Comparison of ENCODE assay signal across 12 cellular contexts in genomic region chr10:110883924-110884323, GRCh38. TPM values are rescaled to one million over a fixed set of nuclear protein-coding genes. Genes with fewer than 3 reads are reported as not detected.
DNase-seq lines count a peak whose midpoint lies in the region; ATAC-seq, FAIRE-seq and TF ChIP-seq lines count a peak whose summit lies in the region.
"Had no signal": no experiment of that assay in that cellular context is flagged by ENCODE, and none has a peak within 500 bp of the region (broad histone marks: within the 10 kb centered on the region; RNA-seq: fewer than 3 reads in every experiment).

No MANE protein-coding gene starts in this region.

- H3K27me3 ChIP-seq in PC-3 (ENCODE audit: low read length) (no peaks in the 10 kb centered on the region), parathyroid adenoma (ENCODE audit: control insufficient read depth, insufficient read depth, low read length) (no peaks in the 10 kb centered on the region)

- H3K9me3 ChIP-seq in PC-3 (ENCODE audit: low read length) (no peaks in the 10 kb centered on the region), parathyroid adenoma (ENCODE audit: control insufficient read depth, low read length) (no peaks in the 10 kb centered on the region)

- no peaks in the 10 kb centered on the region for H4K20me1 ChIP-seq in PC-3 (ENCODE audit: low read length)

- DNase-seq in GM12891 (ENCODE audit: insufficient read length, low spot score) = no peak
- peak; percentile 67 for DNase-seq in PC-3
- no peak for DNase-seq in coronary artery (ENCODE audit: low spot score)
- DNase-seq in amygdala (lab: John Stamatoyannopoulos, UW) = no peak
- DNase-seq in NCI-H1694 treated with DMSO at 0.1 percent for 48 hours (lab: John Stamatoyannopoulos, UW) = no peak
- DNase-seq in middle frontal gyrus (ENCODE audit: extremely low spot score, low spot score) = no peak
- DNase-seq: H7, NCI-H1930 had no signal

- ATAC-seq in PC-3 = peak; percentile 84
- ATAC-seq: HepG2 had no signal

- TF ChIP-seq CTCF in PC-3 (conservative IDR thresholded peaks at IDR 0.05; ENCODE audit: low read depth, low read length) (no peak), coronary artery (IDR thresholded peaks at IDR 0.05) (no peak), parathyroid adenoma (IDR thresholded peaks at IDR 0.05) (no peak)

- BruUV-seq in PC-3 (replicated peaks; lab: Mats Ljungman, UMichigan) = no TSS peak

- peak overlapping the region; percentile 80 for H3K27ac ChIP-seq in PC-3 (ENCODE audit: low read length)
- H3K27ac ChIP-seq in coronary artery = peak overlapping the region in 1 of 2 donors; percentile 6
- peak overlapping the region; percentile 75 for H3K27ac ChIP-seq in parathyroid adenoma

- H3K36me3 ChIP-seq in PC-3 (ENCODE audit: low read depth, low read length) (no peaks in the 10 kb centered on the region; the same call in 1 of the 2 replicates), parathyroid adenoma (ENCODE audit: control insufficient read depth, insufficient read depth, low read length) (peaks cover 7% of the 10 kb centered on the region)

- peak overlapping the region; percentile 67 for H3K9ac ChIP-seq in PC-3 (ENCODE audit: low read length)
- no peak overlapping the region for H3K9ac ChIP-seq in parathyroid adenoma

- no peaks in the 10 kb centered on the region for H3K9me2 ChIP-seq in PC-3 (replicated peaks; ENCODE audit: low read length)

- peak overlapping the region; percentile 33; the same call in 1 of the 2 replicates for H2AFZ ChIP-seq in PC-3 (ENCODE audit: low read length)
- no peak overlapping the region for H2AFZ ChIP-seq in parathyroid adenoma

- TF ChIP-seq POLR2A in GM12891 (IDR thresholded peaks at IDR 0.05; ENCODE audit: low read depth, low read length) = no peak

- POLR2A ChIA-PET in PC-3 (lab: Charles Lee; ENCODE audit: unreplicated experiment) = no interaction called here

- no peaks in the 10 kb centered on the region for H3F3A ChIP-seq in PC-3 (ENCODE audit: low read length, unreplicated experiment)

- CTCF ChIA-PET in PC-3 (lab: Charles Lee) = interaction anchor here (0.9 kb wide), 1 partner anchor 137 kb away, joined by 3 read pairs; no protein-coding TSS in a partner anchor

- H3K4me1 ChIP-seq in PC-3 (ENCODE audit: insufficient read depth, low read length) = peaks cover 38% of the 10 kb centered on the region
- peaks cover 29% of the 10 kb centered on the region for H3K4me1 ChIP-seq in parathyroid adenoma

- peak overlapping the region; percentile 88 for H3K4me2 ChIP-seq in PC-3 (ENCODE audit: low read length)
- peak overlapping the region; percentile 89 for H3K4me2 ChIP-seq in parathyroid adenoma (ENCODE audit: low read length)

- peak overlapping the region; percentile 62 for H3K4me3 ChIP-seq in PC-3 (ENCODE audit: low read length)
- H3K4me3 ChIP-seq in coronary artery = peak overlapping the region; percentile 40
- peak overlapping the region; percentile 78 for H3K4me3 ChIP-seq in parathyroid adenoma (ENCODE audit: low read depth, low read length)

- intact Hi-C loops in PC-3 (cut with micrococcal nuclease) = loop anchor here (5.0 kb wide), 1 partner anchor 33 kb away; the partner anchor contains the start of genes BBIP1 and SHOC2

- FAIRE-seq in GM12891 (lab: Jason Lieb, UNC) = peak; percentile 31
- FAIRE-seq: D721Med, frontal cortex, HepG2 had no signal

- H3K79me2 ChIP-seq in PC-3 (ENCODE audit: low read length) (no peaks in the 10 kb centered on the region), parathyroid adenoma (peaks cover 21% of the 10 kb centered on the region)

TF ChIP-seq in GM12891, 5 proteins besides CTCF, POLR2A, EP300 and RAD21:
- no peak for TF ChIP-seq TAF1 (IDR thresholded peaks at IDR 0.05; ENCODE audit: low read depth, low read length)
- no peak for TF ChIP-seq PAX5 (IDR thresholded peaks at IDR 0.05; ENCODE audit: insufficient read depth, low read length, severe bottlenecking)
- no peak for TF ChIP-seq POU2F2 (IDR thresholded peaks at IDR 0.05; ENCODE audit: low read depth, low read length)
- no peak for TF ChIP-seq POLR2AphosphoS5 (IDR thresholded peaks at IDR 0.05; ENCODE audit: low read depth, low read length)
- no peak for TF ChIP-seq SPI1 (IDR thresholded peaks at IDR 0.05; ENCODE audit: low read depth, low read length)

RNA-seq across cellular contexts. Expression of gene PDCD4, which starts 12.2 kb away (rescaled TPM):
- polyA plus RNA-seq in GM12891 (2012; ENCODE audit: low read depth, missing spikeins) = 287 TPM
- 19.4 and 24.4 TPM in 2 replicates for total RNA-seq in PC-3 (2014; rRNA removed)

RNA-seq across cellular contexts. Expression of gene BBIP1, which starts 35.1 kb away (rescaled TPM):
- 19.9 TPM for polyA plus RNA-seq in GM12891 (2012; ENCODE audit: low read depth, missing spikeins)
- 12.0 and 19.6 TPM in 2 replicates for total RNA-seq in PC-3 (2014; rRNA removed)

RNA-seq across cellular contexts. Expression of gene SHOC2, which starts 35.5 kb away (rescaled TPM):
- polyA plus RNA-seq in GM12891 (2012; ENCODE audit: low read depth, missing spikeins) = 24.4 TPM
- total RNA-seq in PC-3 (2014; rRNA removed) = 11.4 and 14.3 TPM in 2 replicates
